24 cellular contexts compared by ENCODE assay signal in the genomic region with DNA sequence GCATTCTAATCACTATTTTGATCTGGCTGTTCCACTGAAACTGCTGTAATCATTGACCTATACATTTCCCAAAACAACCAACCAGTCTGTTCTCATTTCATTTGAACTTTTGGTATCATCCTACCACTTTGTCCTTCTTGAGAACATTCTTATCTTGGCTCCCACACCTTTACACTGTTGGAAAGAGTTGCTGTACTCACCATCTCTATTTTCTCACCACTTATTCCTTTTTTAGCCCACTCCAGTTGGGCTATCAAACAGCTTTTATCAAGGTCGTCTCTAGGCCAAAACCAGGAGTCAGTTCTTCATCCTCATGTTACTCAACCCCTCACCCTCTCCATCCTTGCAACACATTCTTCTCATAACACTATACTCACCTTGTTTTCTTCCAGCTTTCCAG.
"Had no signal": no experiment of that assay in that cellular context is flagged by ENCODE, and none has a peak within 500 bp of the region (broad histone marks: within the 10 kb centered on the region; RNA-seq: fewer than 3 reads in every experiment).

No MANE protein-coding gene starts in this region.

- DNase-seq: activated B cell treated with CpG ODN at 0.5 μM for 24 hours; activated CD4-positive, alpha-beta memory T cell treated with anti-CD3 and anti-CD28 coated beads for 36 hours; activated CD4-positive, alpha-beta T cell treated with anti-CD3 and anti-CD28 coated beads, Interleukin-2, amount 10 ng/mL, durations not matched to agents 7 days and 5 days; activated CD8-positive, alpha-beta memory T cell treated with anti-CD3 and anti-CD28 coated beads, Interleukin-2, amount 50 U/mL, for 4 hours; activated T-cell treated with anti-CD3 and anti-CD28 coated beads, Interleukin-2, amount 50 U/mL, for 72 hours; brain microvascular endothelial cell; cerebellar nuclear complex; Kasumi-1; KBM-7; NCI-H146; NCI-H187 treated with DMSO at 0.1 percent for 48 hours; NCI-H2171 treated with DMSO at 0.1 percent for 48 hours; NCI-H226; NCI-H510A; NCI-H526 treated with DMSO at 0.1 percent for 48 hours; RPMI8226; SHP77; SW 1271; T-helper 9 cell had no signal

- H3K4me3 ChIP-seq: cardiac muscle cell, SJSA1 had no signal

- H3K27ac ChIP-seq: brain microvascular endothelial cell, cardiac muscle cell, SJSA1 had no signal

- H3K27me3 ChIP-seq: brain microvascular endothelial cell, cardiac muscle cell, SJSA1 had no signal

- H3K4me1 ChIP-seq: SJSA1 had no signal

- H3K4me3 Mint-ChIP-seq: activated B cell treated with CpG ODN at 0.5 μM for 24 hours; activated CD4-positive, alpha-beta memory T cell treated with anti-CD3 and anti-CD28 coated beads for 36 hours; activated CD4-positive, alpha-beta T cell treated with anti-CD3 and anti-CD28 coated beads, Interleukin-2, amount 10 ng/mL, durations not matched to agents 7 days and 5 days; activated T-cell treated with anti-CD3 and anti-CD28 coated beads, Interleukin-2, amount 50 U/mL, for 72 hours had no signal

- H3K9me3 Mint-ChIP-seq: activated B cell treated with CpG ODN at 0.5 μM for 24 hours; activated CD4-positive, alpha-beta memory T cell treated with anti-CD3 and anti-CD28 coated beads for 36 hours; activated CD4-positive, alpha-beta T cell treated with anti-CD3 and anti-CD28 coated beads, Interleukin-2, amount 10 ng/mL, durations not matched to agents 7 days and 5 days; activated naive CD4-positive, alpha-beta T cell treated with anti-CD3 and anti-CD28 coated beads, Interleukin-2, amount 50 U/mL, for 72 hours; activated T-cell treated with anti-CD3 and anti-CD28 coated beads, Interleukin-2, amount 50 U/mL, for 72 hours had no signal

- H3K27ac Mint-ChIP-seq: activated B cell treated with CpG ODN at 0.5 μM for 24 hours; activated CD4-positive, alpha-beta memory T cell treated with anti-CD3 and anti-CD28 coated beads for 36 hours; activated CD4-positive, alpha-beta T cell treated with anti-CD3 and anti-CD28 coated beads, Interleukin-2, amount 10 ng/mL, durations not matched to agents 7 days and 5 days; activated naive CD4-positive, alpha-beta T cell treated with anti-CD3 and anti-CD28 coated beads, Interleukin-2, amount 50 U/mL, for 72 hours; activated T-cell treated with anti-CD3 and anti-CD28 coated beads, Interleukin-2, amount 50 U/mL, for 72 hours had no signal

- H3K36me3 ChIP-seq: brain microvascular endothelial cell, cardiac muscle cell, SJSA1 had no signal

- H3K27me3 Mint-ChIP-seq: activated B cell treated with CpG ODN at 0.5 μM for 24 hours; activated CD4-positive, alpha-beta memory T cell treated with anti-CD3 and anti-CD28 coated beads for 36 hours; activated CD4-positive, alpha-beta T cell treated with anti-CD3 and anti-CD28 coated beads, Interleukin-2, amount 10 ng/mL, durations not matched to agents 7 days and 5 days had no signal

- ATAC-seq: activated naive CD4-positive, alpha-beta T cell treated with anti-CD3 and anti-CD28 coated beads, Interleukin-2, amount 50 U/mL, for 72 hours; activated T-cell treated with anti-CD3 and anti-CD28 coated beads, Interleukin-2, amount 50 U/mL, for 72 hours; Panc1; SK-N-SH treated with all-trans-retinoic acid at 6 μM for 48 hours had no signal

- H3K9me3 ChIP-seq: SJSA1 had no signal
